ENCODE assay signal across 22 cellular contexts in the genomic region with DNA sequence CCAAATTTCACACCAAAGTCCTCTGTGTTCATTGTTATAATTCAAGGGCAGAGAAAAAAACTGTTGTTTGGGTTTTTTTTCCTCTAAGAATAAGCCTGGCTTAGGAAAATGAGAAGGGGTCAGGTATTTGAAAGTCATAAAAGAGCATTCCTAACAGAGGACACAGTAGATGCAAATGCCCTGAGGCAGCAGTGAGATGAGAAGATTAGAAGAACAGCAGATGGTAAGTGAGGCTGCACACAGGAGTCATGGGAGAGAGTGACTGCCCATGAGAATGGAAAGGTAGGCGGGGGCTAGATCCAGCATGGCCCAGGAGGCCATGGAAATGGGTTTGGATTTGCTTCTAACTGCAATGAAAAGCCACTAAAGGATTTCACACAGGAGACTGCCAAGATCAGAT.
"Had no signal": no experiment of that assay in that cellular context is flagged by ENCODE, and none has a peak within 500 bp of the region (broad histone marks: within the 10 kb centered on the region; RNA-seq: fewer than 3 reads in every experiment).

No MANE protein-coding gene starts in this region.

- DNase-seq: activated CD4-positive, alpha-beta T cell treated with anti-CD3 and anti-CD28 coated beads for 4 hours; activated CD4-positive, alpha-beta T cell treated with anti-CD3 and anti-CD28 coated beads, Interleukin-2, amount 50 U/mL, for 48 hours; activated CD8-positive, alpha-beta memory T cell treated with anti-CD3 and anti-CD28 coated beads, Interleukin-2, amount 50 U/mL, for 48 hours; activated effector memory CD4-positive, alpha-beta T cell treated with anti-CD3 and anti-CD28 coated beads, Interleukin-2, amount 50 U/mL, for 16 hours; activated naive CD4-positive, alpha-beta T cell treated with anti-CD3 and anti-CD28 coated beads, Interleukin-2, amount 10 ng/mL, durations not matched to agents 7 days and 5 days; activated T-cell treated with anti-CD3 and anti-CD28 coated beads, Interleukin-2, amount 50 U/mL, for 48 hours; anterior cingulate cortex; body of pancreas; dermis blood vessel endothelial cell; effector CD8-positive, alpha-beta T cell; kidney glomerular epithelial cell; left ventricle myocardium inferior; naive thymus-derived CD8-positive, alpha-beta T cell; ovary; right lobe of liver; stimulated activated CD4-positive, alpha-beta T cell treated with anti-CD3 and anti-CD28 coated beads, Interleukin-1b, Interleukin-23, amount 100 ng/mL, for 48 hours; stimulated activated naive CD8-positive, alpha-beta T cell treated with anti-CD3 and anti-CD28 coated beads, Interleukin-15, amount 100 ng/mL, for 72 hours; T-helper 1 cell; T-helper 9 cell; transverse colon had no signal

- H3K27ac Mint-ChIP-seq: activated naive CD4-positive, alpha-beta T cell treated with anti-CD3 and anti-CD28 coated beads, Interleukin-2, amount 10 ng/mL, durations not matched to agents 7 days and 5 days; mesothelial cell of epicardium; stimulated activated naive CD8-positive, alpha-beta T cell treated with anti-CD3 and anti-CD28 coated beads, Interleukin-15, amount 100 ng/mL, for 72 hours had no signal

- H3K4me3 Mint-ChIP-seq: activated naive CD4-positive, alpha-beta T cell treated with anti-CD3 and anti-CD28 coated beads, Interleukin-2, amount 10 ng/mL, durations not matched to agents 7 days and 5 days; mesothelial cell of epicardium; naive thymus-derived CD8-positive, alpha-beta T cell; stimulated activated naive CD8-positive, alpha-beta T cell treated with anti-CD3 and anti-CD28 coated beads, Interleukin-15, amount 100 ng/mL, for 72 hours had no signal

- H3K9me3 Mint-ChIP-seq: activated naive CD4-positive, alpha-beta T cell treated with anti-CD3 and anti-CD28 coated beads, Interleukin-2, amount 10 ng/mL, durations not matched to agents 7 days and 5 days; mesothelial cell of epicardium; stimulated activated naive CD8-positive, alpha-beta T cell treated with anti-CD3 and anti-CD28 coated beads, Interleukin-15, amount 100 ng/mL, for 72 hours had no signal

- ATAC-seq: body of pancreas; foreskin keratinocyte; naive thymus-derived CD8-positive, alpha-beta T cell; right lobe of liver; stimulated activated naive CD8-positive, alpha-beta T cell treated with anti-CD3 and anti-CD28 coated beads, Interleukin-15, amount 100 ng/mL, for 72 hours had no signal

- H3K36me3 Mint-ChIP-seq: mesothelial cell of epicardium; naive thymus-derived CD8-positive, alpha-beta T cell had no signal

- H3K4me1 Mint-ChIP-seq: mesothelial cell of epicardium had no signal
